18 cellular contexts compared by ENCODE assay signal in genomic region chr18:9400197-9400596, GRCh38.
DNase-seq lines count a peak whose midpoint lies in the region; ATAC-seq and TF ChIP-seq lines count a peak whose summit lies in the region.
"Had no signal": no experiment of that assay in that cellular context is flagged by ENCODE, and none has a peak within 500 bp of the region (broad histone marks: within the 10 kb centered on the region; RNA-seq: fewer than 3 reads in every experiment).

No MANE protein-coding gene starts in this region.

- no peak overlapping the region for H2AFZ ChIP-seq in IMR-90 (replicated peaks; ENCODE audit: low read length, poor library complexity)

- H2AK5ac ChIP-seq in IMR-90 (ENCODE audit: low read depth, low read length): no peak overlapping the region

- peak overlapping the region in 1 of 2 experiments; percentile 42; a peak in 1 of 4 replicates for H4K8ac ChIP-seq in IMR-90 (ENCODE audit: low read depth in 2 of 2, low read length in 2 of 2)

- in situ Hi-C loops in IMR-90 (cut with MboI; ENCODE audit: low sequenced_read_pairs): no loop called here

- H3K4me3 ChIP-seq in IMR-90 (ENCODE audit: insufficient read depth, low read depth, low read length): no peak overlapping the region
- H3K4me3 ChIP-seq: BLaER1, SK-N-MC had no signal

- no peak overlapping the region for H3K56ac ChIP-seq in IMR-90 (ENCODE audit: extremely low read depth, insufficient read depth, low read length)

- H4K91ac ChIP-seq in IMR-90 (ENCODE audit: insufficient read depth, low read depth, low read length): no peak overlapping the region

- WGBS in IMR-90 (ENCODE audit: extremely low coverage in 2 of 2, insufficient read length in 1 of 2), 2 experiments: 90% methylated on average over 2 of the region's 5 CpGs; no CpG with 5 or more reads in 1 of the 2 experiments

- peaks cover 2% of the 10 kb centered on the region; the same call in 1 of the 2 replicates for H3K4me1 ChIP-seq in IMR-90 (ENCODE audit: control insufficient read depth, insufficient read depth, low read length)
- H3K4me1 ChIP-seq in foreskin keratinocyte: peaks cover 6% of the 10 kb centered on the region
- H3K4me1 ChIP-seq: BLaER1 had no signal

- no peak overlapping the region for H2BK5ac ChIP-seq in IMR-90 (ENCODE audit: low read depth, low read length, poor library complexity, severe bottlenecking)

- dilution Hi-C loops in IMR-90 (cut with HindIII; ENCODE audit: low sequenced_read_pairs, unreplicated experiment): no loop called here

- peaks cover 1% of the 10 kb centered on the region for H3K27me3 Mint-ChIP-seq in activated CD4-positive, alpha-beta T cell treated with anti-CD3 and anti-CD28 coated beads, Interleukin-2, amount 10 ng/mL, durations not matched to agents 24 days and 14 days
- no peaks in the 10 kb centered on the region for H3K27me3 Mint-ChIP-seq in activated T-cell treated with anti-CD3 and anti-CD28 coated beads, Interleukin-2, amount 50 U/mL, for 4 hours (ENCODE audit: low read depth)

- H3K9me3 Mint-ChIP-seq in activated CD4-positive, alpha-beta T cell treated with anti-CD3 and anti-CD28 coated beads, Interleukin-2, amount 10 ng/mL, durations not matched to agents 24 days and 14 days: no peaks in the 10 kb centered on the region
- H3K9me3 Mint-ChIP-seq in activated T-cell treated with anti-CD3 and anti-CD28 coated beads, Interleukin-2, amount 50 U/mL, for 4 hours: no peaks in the 10 kb centered on the region
- H3K9me3 Mint-ChIP-seq: CD4-positive, alpha-beta memory T cell had no signal

- no peak for TF ChIP-seq POLR2A in IMR-90 (IDR thresholded peaks at IDR 0.05; ENCODE audit: low read depth, low read length)

- no peak overlapping the region for H3K4me2 ChIP-seq in IMR-90 (ENCODE audit: low read depth, low read length)
- H3K4me2 ChIP-seq: BLaER1 had no signal

- peaks cover 8 to 25% of the 10 kb centered on the region in 2 experiments for H3K79me1 ChIP-seq in IMR-90 (ENCODE audit: low read depth in 1 of 2, low read length in 2 of 2)

- DNase-seq in Ammon's horn (ENCODE audit: low spot score) (peak; percentile 10), IMR-90 (no peak), cerebellar nuclear complex (lab: John Stamatoyannopoulos, UW) (peak; percentile 14 to 84), foreskin keratinocyte (peak in 1 of 2 donors; percentile 9)
- no peak for DNase-seq in activated CD4-positive, alpha-beta T cell treated with anti-CD3 and anti-CD28 coated beads, Interleukin-2, amount 10 ng/mL, durations not matched to agents 24 days and 14 days
- no peak for DNase-seq in activated T-cell treated with anti-CD3 and anti-CD28 coated beads, Interleukin-2, amount 50 U/mL, for 4 hours
- DNase-seq in activated CD4-positive, alpha-beta T cell treated with anti-CD3 and anti-CD28 coated beads for 1 hour: no peak
- DNase-seq: CD4-positive, alpha-beta memory T cell; DMS53; EL; H9; Kasumi-1; MM.1S; NCI-H1105; SHP77 had no signal

- peaks cover 5% of the 10 kb centered on the region for H3K4me1 Mint-ChIP-seq in activated CD4-positive, alpha-beta T cell treated with anti-CD3 and anti-CD28 coated beads, Interleukin-2, amount 10 ng/mL, durations not matched to agents 24 days and 14 days
- H3K4me1 Mint-ChIP-seq in activated T-cell treated with anti-CD3 and anti-CD28 coated beads, Interleukin-2, amount 50 U/mL, for 4 hours (ENCODE audit: low read depth): peaks cover 5% of the 10 kb centered on the region

- no peak overlapping the region for H2BK20ac ChIP-seq in IMR-90 (ENCODE audit: low read depth, low read length)

- H3K36me3 ChIP-seq in IMR-90 (ENCODE audit: control insufficient read depth, insufficient read depth, low read length): peaks cover 32% of the 10 kb centered on the region

- BruUV-seq in IMR-90 (replicated peaks; lab: Mats Ljungman, UMichigan): TSS peak; percentile 75

- no peak overlapping the region for H3K27ac Mint-ChIP-seq in activated CD4-positive, alpha-beta T cell treated with anti-CD3 and anti-CD28 coated beads, Interleukin-2, amount 10 ng/mL, durations not matched to agents 24 days and 14 days
- H3K27ac Mint-ChIP-seq: CD4-positive, alpha-beta memory T cell had no signal

- intact Hi-C loops in IMR-90 (cut with micrococcal nuclease): no loop called here
- intact Hi-C loops in activated CD4-positive, alpha-beta T cell treated with anti-CD3 and anti-CD28 coated beads, Interleukin-2, amount 10 ng/mL, durations not matched to agents 24 days and 14 days (cut with micrococcal nuclease): no loop called here

- H3K9me1 ChIP-seq in IMR-90 (ENCODE audit: insufficient read depth, low read length): peaks cover 3% of the 10 kb centered on the region

- H2BK120ac ChIP-seq in IMR-90 (ENCODE audit: low read depth, low read length): no peak overlapping the region

- no peak overlapping the region for H3K4ac ChIP-seq in IMR-90 (ENCODE audit: low read depth, low read length)

- H4K20me1 ChIP-seq in IMR-90 (ENCODE audit: insufficient read depth, low read length): 0 out of 2 replicates have a peak, but pooled peaks cover 3% of the 10 kb centered on the region
- H4K20me1 ChIP-seq: BLaER1 had no signal

- CTCF ChIA-PET in IMR-90 (lab: Yijun Ruan, JAX): no interaction called here

- H3K18ac ChIP-seq in IMR-90 (ENCODE audit: low read depth, low read length): no peak overlapping the region

- H3K4me3 Mint-ChIP-seq in activated CD4-positive, alpha-beta T cell treated with anti-CD3 and anti-CD28 coated beads, Interleukin-2, amount 10 ng/mL, durations not matched to agents 24 days and 14 days: no peak overlapping the region
- H3K4me3 Mint-ChIP-seq in activated T-cell treated with anti-CD3 and anti-CD28 coated beads, Interleukin-2, amount 50 U/mL, for 4 hours: no peak overlapping the region
- H3K4me3 Mint-ChIP-seq: CD4-positive, alpha-beta memory T cell; H9 had no signal

- TF ChIP-seq CTCF in IMR-90 (conservative IDR thresholded peaks at IDR 0.05; ENCODE audit: low read depth, low read length): no peak
- no peak for TF ChIP-seq CTCF in foreskin keratinocyte (conservative IDR thresholded peaks at IDR 0.05)

- H3K23ac ChIP-seq in IMR-90 (ENCODE audit: low read depth, low read length): 0 out of 2 replicates have a peak overlapping the region, but pooled peaks have one; percentile 49

- peaks cover 3% of the 10 kb centered on the region for H3K36me3 Mint-ChIP-seq in activated CD4-positive, alpha-beta T cell treated with anti-CD3 and anti-CD28 coated beads, Interleukin-2, amount 10 ng/mL, durations not matched to agents 24 days and 14 days (ENCODE audit: low read depth)
- H3K36me3 Mint-ChIP-seq in activated T-cell treated with anti-CD3 and anti-CD28 coated beads, Interleukin-2, amount 50 U/mL, for 4 hours (ENCODE audit: insufficient read depth): peaks cover 12% of the 10 kb centered on the region

- TF ChIP-seq RAD21 in IMR-90 (IDR thresholded peaks at IDR 0.05; ENCODE audit: low read length): no peak

- no peak overlapping the region for H2BK15ac ChIP-seq in IMR-90 (ENCODE audit: low read depth, low read length)

- no peak overlapping the region for H4K5ac ChIP-seq in IMR-90 (ENCODE audit: low read depth, low read length)

- H3K27me3 ChIP-seq in IMR-90 (ENCODE audit: control insufficient read depth, insufficient read depth, low read length) (no peaks in the 10 kb centered on the region), foreskin keratinocyte (no peaks in the 10 kb centered on the region)
- H3K27me3 ChIP-seq: BLaER1 had no signal

- POLR2A ChIA-PET in IMR-90 (lab: Charles Lee; ENCODE audit: unreplicated experiment): no interaction called here

- no peak for ATAC-seq in IMR-90 (ENCODE audit: low read depth)
- ATAC-seq in foreskin keratinocyte: peak; percentile 26
- ATAC-seq in activated T-cell treated with anti-CD3 and anti-CD28 coated beads, Interleukin-2, amount 50 U/mL, for 4 hours: no peak
- ATAC-seq in HG02840 (IDR thresholded peaks at IDR 0.05; ENCODE audit: low FRiP score, unreplicated experiment): no peak

- H3K27ac ChIP-seq in IMR-90 (ENCODE audit: insufficient read depth, low read length): no peak overlapping the region
- no peak overlapping the region for H3K27ac ChIP-seq in foreskin keratinocyte
- H3K27ac ChIP-seq: BLaER1, SK-N-MC had no signal

- no peak overlapping the region for H3K14ac ChIP-seq in IMR-90 (replicated peaks; ENCODE audit: low read depth, low read length)

- no peaks in the 10 kb centered on the region for H3K9me3 ChIP-seq in IMR-90 (ENCODE audit: control insufficient read depth, insufficient read depth, low read length)

- H2AK9ac ChIP-seq in IMR-90 (replicated peaks; ENCODE audit: low read depth, low read length, poor library complexity): peak overlapping the region; percentile 55

- no peak overlapping the region for H3K9ac ChIP-seq in IMR-90 (ENCODE audit: low read depth, low read length)
- H3K9ac ChIP-seq: BLaER1 had no signal

TF ChIP-seq in IMR-90, 13 proteins besides CTCF, POLR2A, EP300 and RAD21:
- TF ChIP-seq MAZ (IDR thresholded peaks at IDR 0.05; ENCODE audit: borderline replicate concordance, low read depth, low read length) (no peak), FOS (IDR thresholded peaks at IDR 0.05; ENCODE audit: low read depth, low read length) (no peak), RFX5 (IDR thresholded peaks at IDR 0.05; ENCODE audit: low read depth, low read length) (no peak), SMC3 (IDR thresholded peaks at IDR 0.05; ENCODE audit: low read depth, low read length) (no peak)

Comparison
In these comparisons a context has a peak if more than half of its experiments do, and no peak if none do; other contexts are left out.
1. DNase-seq: peak in Ammon's horn (single experiment) and cerebellar nuclear complex (2 of 2); none in IMR-90 (single experiment), activated CD4-positive, alpha-beta T cell treated with anti-CD3 and anti-CD28 coated beads, Interleukin-2, amount 10 ng/mL, durations not matched to agents 24 days and 14 days (single experiment), activated T-cell treated with anti-CD3 and anti-CD28 coated beads, Interleukin-2, amount 50 U/mL, for 4 hours (single experiment) and activated CD4-positive, alpha-beta T cell treated with anti-CD3 and anti-CD28 coated beads for 1 hour (single experiment).